In genomic region chr6:169035381-169036280, GRCh38 we compare ENCODE assay signal across 13 cellular contexts.
DNase-seq lines count a peak whose midpoint lies in the region; ATAC-seq and TF ChIP-seq lines count a peak whose summit lies in the region.
"Had no signal": no experiment of that assay in that cellular context is flagged by ENCODE, and none has a peak within 500 bp of the region (broad histone marks: within the 10 kb centered on the region; RNA-seq: fewer than 3 reads in every experiment).

No MANE protein-coding gene starts in this region.

- ATAC-seq in SK-N-SH treated with all-trans-retinoic acid at 6 μM for 48 hours (peak; percentile 98), GM21423 (IDR thresholded peaks at IDR 0.05; ENCODE audit: unreplicated experiment) (no peak)
- ATAC-seq: activated CD8-positive, alpha-beta T cell treated with anti-CD3 and anti-CD28 coated beads, Interleukin-2, amount 10 ng/mL, durations not matched to agents 7 days and 5 days; CD8-positive, alpha-beta T cell had no signal

- H2AK5ac ChIP-seq in trophoblast cell (ENCODE audit: low read length) = no peak overlapping the region

- peak overlapping the region; percentile 9; the same call in 1 of the 2 replicates for H3K4me3 ChIP-seq in BJ (ENCODE audit: low read depth, low read length)
- no peak overlapping the region for H3K4me3 ChIP-seq in fibroblast of pulmonary artery (replicated peaks; ENCODE audit: low read depth, low read length)
- no peak overlapping the region for H3K4me3 ChIP-seq in trophoblast cell (ENCODE audit: low read depth, low read length)

- no peak overlapping the region for H2BK12ac ChIP-seq in trophoblast cell (ENCODE audit: low read length)

- no peak overlapping the region for H2BK5ac ChIP-seq in trophoblast cell (ENCODE audit: low read depth, low read length, poor library complexity)

- 0 out of 2 replicates have a peak, but pooled peaks cover 1% of the 10 kb centered on the region for H3K27me3 ChIP-seq in BJ (ENCODE audit: control insufficient read depth, insufficient read depth, low read length)
- H3K27me3 ChIP-seq in trophoblast cell (ENCODE audit: insufficient read depth, low read length) = no peaks in the 10 kb centered on the region

- H3K4me2 ChIP-seq in trophoblast cell (ENCODE audit: low read length) = no peak overlapping the region
- H3K4me2 ChIP-seq: KMS-11 had no signal

- no peaks in the 10 kb centered on the region for H3K79me1 ChIP-seq in trophoblast cell (ENCODE audit: low read length)

- no peaks in the 10 kb centered on the region for H3K36me3 ChIP-seq in BJ (ENCODE audit: control insufficient read depth, insufficient read depth, low read length)
- H3K36me3 ChIP-seq in trophoblast cell (ENCODE audit: control insufficient read depth in 1 of 2, insufficient read depth in 2 of 2, low read length in 2 of 2) = no peaks in the 10 kb centered on the region

- DNase-seq in BJ (ENCODE audit: low read depth) (peak; percentile 44), fibroblast of pulmonary artery (ENCODE audit: low read depth) (peak; percentile 60), trophoblast cell (peak; percentile 27 to 35), kidney glomerular epithelial cell (lab: John Stamatoyannopoulos, UW) (no peak)
- DNase-seq in stimulated activated CD4-positive, alpha-beta T cell treated with anti-CD3 and anti-CD28 coated beads, Interleukin-1b, Interleukin-23, amount 100 ng/mL, for 48 hours = no peak
- no peak for DNase-seq in activated effector memory CD4-positive, alpha-beta T cell treated with Interleukin-2 at 50 U/mL for 16 hours
- DNase-seq: activated CD8-positive, alpha-beta T cell treated with anti-CD3 and anti-CD28 coated beads, Interleukin-2, amount 10 ng/mL, durations not matched to agents 7 days and 5 days; CD8-positive, alpha-beta T cell; substantia nigra had no signal

- H4K91ac ChIP-seq in trophoblast cell (ENCODE audit: low read depth, low read length) = no peak overlapping the region

- H2AFZ ChIP-seq in trophoblast cell (ENCODE audit: insufficient read depth, low read length, poor library complexity) = no peak overlapping the region
- H2AFZ ChIP-seq: parathyroid adenoma had no signal

- peaks cover 2% of the 10 kb centered on the region for H3K9me3 ChIP-seq in trophoblast cell (ENCODE audit: insufficient read depth, low read depth, low read length)

- no peak overlapping the region for H3K18ac ChIP-seq in trophoblast cell (ENCODE audit: low read length)

- POLR2A ChIA-PET in BJ (lab: Charles Lee) = interaction anchor here (0.7 to 1.0 kb wide), 3 partner anchors 38 to 179 kb away, joined by 3 read pairs; no protein-coding TSS in a partner anchor

- H3K79me2 ChIP-seq in trophoblast cell (ENCODE audit: control insufficient read depth, insufficient read depth, low read length, poor library complexity) = no peaks in the 10 kb centered on the region
- H3K79me2 ChIP-seq: parathyroid adenoma had no signal

- no peak overlapping the region for H3K4ac ChIP-seq in trophoblast cell (ENCODE audit: low read depth, low read length)

- WGBS in trophoblast cell (ENCODE audit: extremely low coverage, insufficient coverage, insufficient read length) = no CpG with 5 or more reads among the region's 8 CpGs

- H2BK120ac ChIP-seq in trophoblast cell (ENCODE audit: insufficient read depth, low read length, poor library complexity) = no peak overlapping the region

- no peak overlapping the region for H3K9ac ChIP-seq in trophoblast cell (ENCODE audit: low read length)
- H3K9ac ChIP-seq: KMS-11, parathyroid adenoma had no signal

- no peak overlapping the region for H3K27ac ChIP-seq in trophoblast cell (ENCODE audit: low read depth, low read length)
- H3K27ac ChIP-seq: KMS-11, parathyroid adenoma had no signal

- TF ChIP-seq CTCF in BJ (IDR thresholded peaks at IDR 0.05; ENCODE audit: insufficient read depth, low read depth, low read length) (no peak), fibroblast of pulmonary artery (IDR thresholded peaks at IDR 0.05; ENCODE audit: low read length, missing control alignments) (no peak)

- H3K4me1 ChIP-seq in trophoblast cell (ENCODE audit: control insufficient read depth in 1 of 2, insufficient read depth in 2 of 2, low read length in 2 of 2) = no peaks in the 10 kb centered on the region
- H3K4me1 ChIP-seq: parathyroid adenoma had no signal

- CTCF ChIA-PET in BJ (lab: Yijun Ruan, JAX) = interaction anchor here (0.6 to 1.4 kb wide), 3 partner anchors 79 to 596 kb away, joined by 3 read pairs; no protein-coding TSS in a partner anchor

- H3K14ac ChIP-seq in trophoblast cell (ENCODE audit: low read length) = no peak overlapping the region

- H3K23ac ChIP-seq in trophoblast cell (ENCODE audit: low read length) = no peak overlapping the region

- H4K8ac ChIP-seq in trophoblast cell (ENCODE audit: low read depth, low read length) = no peak overlapping the region

- no peak overlapping the region for H4K12ac ChIP-seq in trophoblast cell (ENCODE audit: low read depth, low read length)

TF ChIP-seq in SK-N-SH treated with all-trans-retinoic acid at 6 μM for 48 hours, 23 proteins besides CTCF, POLR2A, EP300 and RAD21:
- no peak for TF ChIP-seq TCF4 (CRISPR knock-in tag; IDR thresholded peaks at IDR 0.05; ENCODE audit: borderline replicate concordance)
- TF ChIP-seq CSRNP3 (CRISPR knock-in tag; IDR thresholded peaks at IDR 0.05) = no peak
- no peak for TF ChIP-seq PATZ1 (CRISPR knock-in tag; IDR thresholded peaks at IDR 0.05; ENCODE audit: borderline replicate concordance)
- TF ChIP-seq GLIS3 (CRISPR knock-in tag; IDR thresholded peaks at IDR 0.05) = no peak
- no peak for TF ChIP-seq ISL1 (CRISPR knock-in tag; IDR thresholded peaks at IDR 0.05)
TF ChIP-seq in SK-N-SH treated with all-trans-retinoic acid at 6 μM for 48 hours: peak in this region for 0.

Comparison
In these comparisons a context has a peak if more than half of its experiments do, and no peak if none do; other contexts are left out.
1. DNase-seq: peak in BJ (single experiment), fibroblast of pulmonary artery (single experiment) and trophoblast cell (2 of 2); none in kidney glomerular epithelial cell (single experiment), stimulated activated CD4-positive, alpha-beta T cell treated with anti-CD3 and anti-CD28 coated beads, Interleukin-1b, Interleukin-23, amount 100 ng/mL, for 48 hours (single experiment) and activated effector memory CD4-positive, alpha-beta T cell treated with Interleukin-2 at 50 U/mL for 16 hours (single experiment).